In the genomic region with DNA sequence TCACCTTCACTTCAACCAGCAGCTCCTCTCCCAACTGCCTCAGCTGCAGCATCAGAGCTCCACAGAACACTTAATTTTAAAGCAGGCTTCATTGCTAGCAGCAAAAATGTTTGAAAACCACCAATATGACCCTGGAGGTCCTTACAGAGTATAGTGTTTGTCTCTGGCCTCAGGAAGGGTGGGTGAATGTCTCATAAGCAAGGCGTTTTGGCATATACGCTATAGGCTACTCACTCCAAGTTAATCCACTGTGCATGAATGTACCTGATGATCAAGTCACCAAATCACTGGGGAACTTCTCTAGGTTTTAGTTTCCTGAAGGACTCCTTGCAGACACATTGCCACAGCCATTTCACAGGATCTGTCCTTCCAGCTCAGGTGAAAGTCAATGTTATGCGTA, we compare ENCODE assay signal across 1 cellular context.
TF ChIP-seq lines count a peak whose summit lies in the region.

No MANE protein-coding gene starts in this region.

TF ChIP-seq in IMR-90, 13 proteins besides CTCF, POLR2A, EP300 and RAD21:
- TF ChIP-seq, protein P1, sequence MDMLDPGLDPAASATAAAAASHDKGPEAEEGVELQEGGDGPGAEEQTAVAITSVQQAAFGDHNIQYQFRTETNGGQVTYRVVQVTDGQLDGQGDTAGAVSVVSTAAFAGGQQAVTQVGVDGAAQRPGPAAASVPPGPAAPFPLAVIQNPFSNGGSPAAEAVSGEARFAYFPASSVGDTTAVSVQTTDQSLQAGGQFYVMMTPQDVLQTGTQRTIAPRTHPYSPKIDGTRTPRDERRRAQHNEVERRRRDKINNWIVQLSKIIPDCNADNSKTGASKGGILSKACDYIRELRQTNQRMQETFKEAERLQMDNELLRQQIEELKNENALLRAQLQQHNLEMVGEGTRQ (IDR thresholded peaks at IDR 0.05; ENCODE audit: low read depth, low read length) = no peak
- TF ChIP-seq MAZ (IDR thresholded peaks at IDR 0.05; ENCODE audit: borderline replicate concordance, low read depth, low read length) (no peak), MAFK (IDR thresholded peaks at IDR 0.05; ENCODE audit: low read depth, low read length) (no peak), SMC3 (IDR thresholded peaks at IDR 0.05; ENCODE audit: low read depth, low read length) (no peak), RFX5 (IDR thresholded peaks at IDR 0.05; ENCODE audit: low read depth, low read length) (no peak), MXI1 (IDR thresholded peaks at IDR 0.05; ENCODE audit: borderline replicate concordance, low read depth, low read length) (no peak), NFE2L2 (IDR thresholded peaks at IDR 0.05; ENCODE audit: low read depth, low read length) (no peak), FOS (IDR thresholded peaks at IDR 0.05; ENCODE audit: low read depth, low read length) (no peak), RCOR1 (IDR thresholded peaks at IDR 0.05; ENCODE audit: insufficient replicate concordance, low read length) (no peak)
- TF ChIP-seq, protein P2, sequence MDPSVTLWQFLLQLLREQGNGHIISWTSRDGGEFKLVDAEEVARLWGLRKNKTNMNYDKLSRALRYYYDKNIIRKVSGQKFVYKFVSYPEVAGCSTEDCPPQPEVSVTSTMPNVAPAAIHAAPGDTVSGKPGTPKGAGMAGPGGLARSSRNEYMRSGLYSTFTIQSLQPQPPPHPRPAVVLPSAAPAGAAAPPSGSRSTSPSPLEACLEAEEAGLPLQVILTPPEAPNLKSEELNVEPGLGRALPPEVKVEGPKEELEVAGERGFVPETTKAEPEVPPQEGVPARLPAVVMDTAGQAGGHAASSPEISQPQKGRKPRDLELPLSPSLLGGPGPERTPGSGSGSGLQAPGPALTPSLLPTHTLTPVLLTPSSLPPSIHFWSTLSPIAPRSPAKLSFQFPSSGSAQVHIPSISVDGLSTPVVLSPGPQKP (IDR thresholded peaks at IDR 0.05; ENCODE audit: borderline replicate concordance, low read depth, low read length) = no peak
